Comparison of ENCODE assay signal across 1 cellular context in genomic region chr1:202860744-202861419, GRCh38.
TF ChIP-seq lines count a peak whose summit lies in the region.

No MANE protein-coding gene starts in this region.

TF ChIP-seq in K562, 482 proteins besides CTCF, POLR2A, EP300 and RAD21 (continues in another document):
- TF ChIP-seq MEF2A (IDR thresholded peaks at IDR 0.05; ENCODE audit: control insufficient read depth, low read depth, low read length) (no peak), ZBTB8A (IDR thresholded peaks at IDR 0.05; ENCODE audit: partially characterized antibody) (no peak), SNAPC5 (CRISPR knock-in tag; IDR thresholded peaks at IDR 0.05) (no peak), GABPA (tag; conservative IDR thresholded peaks at IDR 0.05; ENCODE audit: low read depth) (no peak), ZNF764 (CRISPR knock-in tag; IDR thresholded peaks at IDR 0.05; ENCODE audit: low read depth) (no peak), ZFP36 (IDR thresholded peaks at IDR 0.05; ENCODE audit: low read depth, low read length, partially characterized antibody) (peak; percentile 24), ZBED1 (IDR thresholded peaks at IDR 0.05) (no peak), HNRNPUL1 (IDR thresholded peaks at IDR 0.05; ENCODE audit: low read length) (no peak), MAX (CRISPR knock-in tag; IDR thresholded peaks at IDR 0.05) (peak; percentile 47; the same call in 1 of the 2 replicates), SMARCB1 (IDR thresholded peaks at IDR 0.05; ENCODE audit: insufficient read length, low read depth) (no peak), FIP1L1 (IDR thresholded peaks at IDR 0.05; ENCODE audit: low read depth, low read length, poor library complexity, severe bottlenecking) (peak; percentile 32), MCM5 (IDR thresholded peaks at IDR 0.05; ENCODE audit: low read depth) (no peak), FOXJ3 (CRISPR knock-in tag; IDR thresholded peaks at IDR 0.05) (no peak), TGIF2 (CRISPR knock-in tag; IDR thresholded peaks at IDR 0.05) (no peak), ZNF445 (CRISPR knock-in tag; IDR thresholded peaks at IDR 0.05; ENCODE audit: low read depth) (no peak), ELF1 (tag; IDR thresholded peaks at IDR 0.05) (no peak), CHCHD3 (CRISPR knock-in tag; IDR thresholded peaks at IDR 0.05) (no peak), PHB (CRISPR knock-in tag; IDR thresholded peaks at IDR 0.05) (no peak), IFI16 (CRISPR knock-in tag; IDR thresholded peaks at IDR 0.05) (no peak), NR2C2 (CRISPR knock-in tag; IDR thresholded peaks at IDR 0.05) (no peak; the same call in 1 of the 2 replicates), NR2C2 (tag; IDR thresholded peaks at IDR 0.05) (0 out of 2 replicates have a peak, but pooled peaks have one; percentile 16), ZKSCAN3 (CRISPR knock-in tag; IDR thresholded peaks at IDR 0.05) (no peak), LCOR (CRISPR knock-in tag; IDR thresholded peaks at IDR 0.05) (0 out of 2 replicates have a peak, but pooled peaks have one; percentile 26), NFYB (IDR thresholded peaks at IDR 0.05; ENCODE audit: extremely low read depth, insufficient read length) (no peak), CHD1 (IDR thresholded peaks at IDR 0.05; ENCODE audit: low read length) (peak; percentile 38), NRF1 (conservative IDR thresholded peaks at IDR 0.05 in 1 of 2, IDR thresholded peaks at IDR 0.05 in 1 of 2) (peak; percentile 76 to 79), USF1 (CRISPR knock-in tag; IDR thresholded peaks at IDR 0.05) (0 out of 2 replicates have a peak, but pooled peaks have one; percentile 24), HDAC2 (IDR thresholded peaks at IDR 0.05) (no peak), E2F6 (IDR thresholded peaks at IDR 0.05; ENCODE audit: borderline replicate concordance in 1 of 2, extremely low read depth in 1 of 2, insufficient read depth in 1 of 2, insufficient read length in 1 of 2, low read depth in 1 of 2, low read length in 1 of 2, poor library complexity in 1 of 2, severe bottlenecking in 1 of 2) (peak in 1 of 2 experiments; percentile 5), POLR2G (IDR thresholded peaks at IDR 0.05; ENCODE audit: low read depth, low read length) (no peak), CTBP1 (IDR thresholded peaks at IDR 0.05; ENCODE audit: borderline replicate concordance) (peak; percentile 28; the same call in 1 of the 2 replicates), FOXO4 (CRISPR knock-in tag; IDR thresholded peaks at IDR 0.05) (no peak), HDGF (IDR thresholded peaks at IDR 0.05) (no peak), EP400 (IDR thresholded peaks at IDR 0.05) (no peak), ZNF589 (CRISPR knock-in tag; IDR thresholded peaks at IDR 0.05; ENCODE audit: low read depth) (no peak), ZNF282 (CRISPR knock-in tag; IDR thresholded peaks at IDR 0.05) (no peak), UBTF (IDR thresholded peaks at IDR 0.05; ENCODE audit: borderline replicate concordance in 1 of 2, low read depth in 2 of 2, low read length in 2 of 2) (peak in 1 of 2 experiments; percentile 69; a peak in 1 of 4 replicates), SPI1 (IDR thresholded peaks at IDR 0.05; ENCODE audit: borderline replicate concordance, low read depth, low read length) (no peak), TCFL5 (CRISPR knock-in tag; conservative IDR thresholded peaks at IDR 0.05) (no peak), POLR2B (IDR thresholded peaks at IDR 0.05; ENCODE audit: low read depth, partially characterized antibody) (no peak), RBM14 (IDR thresholded peaks at IDR 0.05; ENCODE audit: borderline replicate concordance, insufficient read depth, low read depth, low read length) (0 out of 2 replicates have a peak, but pooled peaks have one; percentile 32), ZBTB7A (IDR thresholded peaks at IDR 0.05; ENCODE audit: borderline replicate concordance, control insufficient read depth, low read depth, low read length) (peak; percentile 88; the same call in 1 of the 2 replicates), SAFB2 (IDR thresholded peaks at IDR 0.05; ENCODE audit: borderline replicate concordance, low read depth, low read length, severe bottlenecking) (no peak), KDM2B (CRISPR knock-in tag; IDR thresholded peaks at IDR 0.05) (peak; percentile 75; the same call in 1 of the 2 replicates), ZNF583 (CRISPR knock-in tag; IDR thresholded peaks at IDR 0.05) (no peak), ETV1 (tag; conservative IDR thresholded peaks at IDR 0.05; ENCODE audit: low read depth) (no peak), POLR2AphosphoS2 (IDR thresholded peaks at IDR 0.05; ENCODE audit: low read length) (no peak), ARHGAP35 (IDR thresholded peaks at IDR 0.05; ENCODE audit: partially characterized antibody) (no peak), NFXL1 (CRISPR knock-in tag; IDR thresholded peaks at IDR 0.05) (no peak), HNRNPL (IDR thresholded peaks at IDR 0.05; ENCODE audit: low read depth, low read length) (no peak), EGR1 (conservative IDR thresholded peaks at IDR 0.05) (peak; percentile 86), RB1 (IDR thresholded peaks at IDR 0.05; ENCODE audit: low read depth) (0 out of 2 replicates have a peak, but pooled peaks have one; percentile 11), ZNF347 (CRISPR knock-in tag; IDR thresholded peaks at IDR 0.05; ENCODE audit: low read depth) (no peak), HNRNPLL (IDR thresholded peaks at IDR 0.05; ENCODE audit: low read depth, low read length, poor library complexity, severe bottlenecking) (peak; percentile 15), E4F1 (CRISPR knock-in tag; IDR thresholded peaks at IDR 0.05; ENCODE audit: borderline replicate concordance) (no peak), PHF20 (IDR thresholded peaks at IDR 0.05; ENCODE audit: partially characterized antibody) (peak; percentile 41), STAT5A (IDR thresholded peaks at IDR 0.05; ENCODE audit: borderline replicate concordance, low read length) (no peak), HDAC1 (IDR thresholded peaks at IDR 0.05) (0 out of 4 replicates have a peak, but pooled peaks of 1 of the 2 experiments have one; percentile 35), YY1 (IDR thresholded peaks at IDR 0.05; ENCODE audit: borderline replicate concordance in 1 of 3, control insufficient read depth in 1 of 3, extremely low read depth in 1 of 3, insufficient read depth in 3 of 3, insufficient read length in 1 of 3, insufficient replicate concordance in 2 of 3, low read depth in 1 of 3, low read length in 2 of 3) (peak in 1 of 3 experiments; percentile 36), RBM22 (IDR thresholded peaks at IDR 0.05; ENCODE audit: low read depth, low read length, poor library complexity, severe bottlenecking) (no peak), CHD4 (IDR thresholded peaks at IDR 0.05; ENCODE audit: insufficient read depth, insufficient replicate concordance, low read depth, low read length, poor library complexity, severe bottlenecking) (no peak), TAF1 (IDR thresholded peaks at IDR 0.05; ENCODE audit: control insufficient read depth, extremely low read depth, insufficient read depth, low read length, severe bottlenecking) (no peak), ZBTB11 (CRISPR knock-in tag; IDR thresholded peaks at IDR 0.05) (no peak), USF2 (CRISPR knock-in tag; IDR thresholded peaks at IDR 0.05) (no peak), TRIM24 (IDR thresholded peaks at IDR 0.05) (no peak)
